Comparison of ENCODE assay signal across 9 cellular contexts in genomic region chr16:60922920-60923319, GRCh38.
"Had no signal": no experiment of that assay in that cellular context is flagged by ENCODE, and none has a peak within 500 bp of the region (broad histone marks: within the 10 kb centered on the region; RNA-seq: fewer than 3 reads in every experiment).

No MANE protein-coding gene starts in this region.

- H3K27ac Mint-ChIP-seq: GM23338, H9, HFFc6 had no signal

- H3K4me3 Mint-ChIP-seq: GM23338, H9, HFFc6 had no signal

- H3K4me3 ChIP-seq: GM23248, GM23338, HAP-1 had no signal

- H3K9ac ChIP-seq: GM23248 had no signal

- ATAC-seq: GM23338, HCT116 had no signal

- H2AFZ ChIP-seq: GM23248, GM23338 had no signal

- H3K4me1 Mint-ChIP-seq: GM23338, H9 had no signal

- H3K9me3 Mint-ChIP-seq: GM23338, H9 had no signal

- H3K27ac ChIP-seq: GM23248 had no signal

- DNase-seq: GM23248, GOT3, H7, H9, HCEC 1CT, HFFc6 had no signal

- H3K9me3 ChIP-seq: HAP-1 had no signal

- H3K36me3 ChIP-seq: HAP-1 had no signal

- H3K4me2 ChIP-seq: GM23338 had no signal

- H3K4me1 ChIP-seq: HAP-1 had no signal
